ENCODE assay signal across 1 cellular context in the genomic region with DNA sequence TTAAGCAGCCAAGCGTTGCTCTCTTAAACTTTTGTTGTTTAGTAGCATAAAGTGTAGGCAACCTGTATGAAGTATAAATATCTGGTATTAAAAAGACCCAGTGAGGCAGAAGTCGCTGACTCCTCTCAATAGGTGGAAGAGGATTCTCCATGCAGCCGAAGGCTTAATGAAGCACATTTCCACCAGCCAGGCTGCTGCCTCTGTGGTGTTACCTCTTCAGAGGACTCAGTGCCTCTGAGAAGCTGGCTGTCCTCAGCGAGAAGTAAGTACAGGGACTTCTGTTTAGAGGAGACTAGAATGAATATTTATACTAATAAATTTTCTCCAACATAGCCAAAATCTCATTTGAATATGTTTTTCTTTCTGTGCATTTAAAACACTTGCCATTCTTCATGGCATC.
TF ChIP-seq lines count a peak whose summit lies in the region.

No MANE protein-coding gene starts in this region.

TF ChIP-seq in HepG2, 621 proteins besides CTCF, POLR2A, EP300 and RAD21:
- TF ChIP-seq, protein P1, sequence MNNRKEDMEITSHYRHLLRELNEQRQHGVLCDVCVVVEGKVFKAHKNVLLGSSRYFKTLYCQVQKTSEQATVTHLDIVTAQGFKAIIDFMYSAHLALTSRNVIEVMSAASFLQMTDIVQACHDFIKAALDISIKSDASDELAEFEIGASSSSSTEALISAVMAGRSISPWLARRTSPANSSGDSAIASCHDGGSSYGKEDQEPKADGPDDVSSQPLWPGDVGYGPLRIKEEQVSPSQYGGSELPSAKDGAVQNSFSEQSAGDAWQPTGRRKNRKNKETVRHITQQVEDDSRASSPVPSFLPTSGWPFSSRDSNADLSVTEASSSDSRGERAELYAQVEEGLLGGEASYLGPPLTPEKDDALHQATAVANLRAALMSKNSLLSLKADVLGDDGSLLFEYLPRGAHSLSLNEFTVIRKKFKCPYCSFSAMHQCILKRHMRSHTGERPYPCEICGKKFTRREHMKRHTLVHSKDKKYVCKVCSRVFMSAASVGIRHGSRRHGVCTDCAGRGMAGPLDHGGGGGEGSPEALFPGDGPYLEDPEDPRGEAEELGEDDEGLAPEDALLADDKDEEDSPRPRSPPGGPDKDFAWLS (CRISPR knock-in tag; IDR thresholded peaks at IDR 0.05; ENCODE audit: borderline replicate concordance): no peak
- TF ChIP-seq, protein P2, sequence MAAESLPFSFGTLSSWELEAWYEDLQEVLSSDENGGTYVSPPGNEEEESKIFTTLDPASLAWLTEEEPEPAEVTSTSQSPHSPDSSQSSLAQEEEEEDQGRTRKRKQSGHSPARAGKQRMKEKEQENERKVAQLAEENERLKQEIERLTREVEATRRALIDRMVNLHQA (CRISPR knock-in tag; IDR thresholded peaks at IDR 0.05): no peak
- TF ChIP-seq TARDBP (CRISPR knock-in tag; IDR thresholded peaks at IDR 0.05) (no peak), ZNF562 (CRISPR knock-in tag; IDR thresholded peaks at IDR 0.05; ENCODE audit: borderline replicate concordance) (no peak), ZSCAN12 (CRISPR knock-in tag; IDR thresholded peaks at IDR 0.05) (no peak), ZNF382 (CRISPR knock-in tag; IDR thresholded peaks at IDR 0.05; ENCODE audit: borderline replicate concordance) (no peak), ZNF788 (CRISPR knock-in tag; IDR thresholded peaks at IDR 0.05; ENCODE audit: borderline replicate concordance) (no peak), SNAPC2 (CRISPR knock-in tag; IDR thresholded peaks at IDR 0.05) (no peak), ATF1 (CRISPR knock-in tag; IDR thresholded peaks at IDR 0.05) (no peak), ZNF75D (CRISPR knock-in tag; IDR thresholded peaks at IDR 0.05; ENCODE audit: borderline replicate concordance) (no peak), ZNF225 (CRISPR knock-in tag; IDR thresholded peaks at IDR 0.05) (no peak)
- TF ChIP-seq, protein P3, sequence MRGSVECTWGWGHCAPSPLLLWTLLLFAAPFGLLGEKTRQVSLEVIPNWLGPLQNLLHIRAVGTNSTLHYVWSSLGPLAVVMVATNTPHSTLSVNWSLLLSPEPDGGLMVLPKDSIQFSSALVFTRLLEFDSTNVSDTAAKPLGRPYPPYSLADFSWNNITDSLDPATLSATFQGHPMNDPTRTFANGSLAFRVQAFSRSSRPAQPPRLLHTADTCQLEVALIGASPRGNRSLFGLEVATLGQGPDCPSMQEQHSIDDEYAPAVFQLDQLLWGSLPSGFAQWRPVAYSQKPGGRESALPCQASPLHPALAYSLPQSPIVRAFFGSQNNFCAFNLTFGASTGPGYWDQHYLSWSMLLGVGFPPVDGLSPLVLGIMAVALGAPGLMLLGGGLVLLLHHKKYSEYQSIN (CRISPR knock-in tag; IDR thresholded peaks at IDR 0.05; ENCODE audit: borderline replicate concordance): no peak
- TF ChIP-seq, protein P4, sequence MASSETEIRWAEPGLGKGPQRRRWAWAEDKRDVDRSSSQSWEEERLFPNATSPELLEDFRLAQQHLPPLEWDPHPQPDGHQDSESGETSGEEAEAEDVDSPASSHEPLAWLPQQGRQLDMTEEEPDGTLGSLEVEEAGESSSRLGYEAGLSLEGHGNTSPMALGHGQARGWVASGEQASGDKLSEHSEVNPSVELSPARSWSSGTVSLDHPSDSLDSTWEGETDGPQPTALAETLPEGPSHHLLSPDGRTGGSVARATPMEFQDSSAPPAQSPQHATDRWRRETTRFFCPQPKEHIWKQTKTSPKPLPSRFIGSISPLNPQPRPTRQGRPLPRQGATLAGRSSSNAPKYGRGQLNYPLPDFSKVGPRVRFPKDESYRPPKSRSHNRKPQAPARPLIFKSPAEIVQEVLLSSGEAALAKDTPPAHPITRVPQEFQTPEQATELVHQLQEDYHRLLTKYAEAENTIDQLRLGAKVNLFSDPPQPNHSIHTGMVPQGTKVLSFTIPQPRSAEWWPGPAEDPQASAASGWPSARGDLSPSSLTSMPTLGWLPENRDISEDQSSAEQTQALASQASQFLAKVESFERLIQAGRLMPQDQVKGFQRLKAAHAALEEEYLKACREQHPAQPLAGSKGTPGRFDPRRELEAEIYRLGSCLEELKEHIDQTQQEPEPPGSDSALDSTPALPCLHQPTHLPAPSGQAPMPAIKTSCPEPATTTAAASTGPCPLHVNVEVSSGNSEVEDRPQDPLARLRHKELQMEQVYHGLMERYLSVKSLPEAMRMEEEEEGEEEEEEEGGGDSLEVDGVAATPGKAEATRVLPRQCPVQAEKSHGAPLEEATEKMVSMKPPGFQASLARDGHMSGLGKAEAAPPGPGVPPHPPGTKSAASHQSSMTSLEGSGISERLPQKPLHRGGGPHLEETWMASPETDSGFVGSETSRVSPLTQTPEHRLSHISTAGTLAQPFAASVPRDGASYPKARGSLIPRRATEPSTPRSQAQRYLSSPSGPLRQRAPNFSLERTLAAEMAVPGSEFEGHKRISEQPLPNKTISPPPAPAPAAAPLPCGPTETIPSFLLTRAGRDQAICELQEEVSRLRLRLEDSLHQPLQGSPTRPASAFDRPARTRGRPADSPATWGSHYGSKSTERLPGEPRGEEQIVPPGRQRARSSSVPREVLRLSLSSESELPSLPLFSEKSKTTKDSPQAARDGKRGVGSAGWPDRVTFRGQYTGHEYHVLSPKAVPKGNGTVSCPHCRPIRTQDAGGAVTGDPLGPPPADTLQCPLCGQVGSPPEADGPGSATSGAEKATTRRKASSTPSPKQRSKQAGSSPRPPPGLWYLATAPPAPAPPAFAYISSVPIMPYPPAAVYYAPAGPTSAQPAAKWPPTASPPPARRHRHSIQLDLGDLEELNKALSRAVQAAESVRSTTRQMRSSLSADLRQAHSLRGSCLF (CRISPR knock-in tag; IDR thresholded peaks at IDR 0.05; ENCODE audit: borderline replicate concordance): no peak
- TF ChIP-seq, protein P5, sequence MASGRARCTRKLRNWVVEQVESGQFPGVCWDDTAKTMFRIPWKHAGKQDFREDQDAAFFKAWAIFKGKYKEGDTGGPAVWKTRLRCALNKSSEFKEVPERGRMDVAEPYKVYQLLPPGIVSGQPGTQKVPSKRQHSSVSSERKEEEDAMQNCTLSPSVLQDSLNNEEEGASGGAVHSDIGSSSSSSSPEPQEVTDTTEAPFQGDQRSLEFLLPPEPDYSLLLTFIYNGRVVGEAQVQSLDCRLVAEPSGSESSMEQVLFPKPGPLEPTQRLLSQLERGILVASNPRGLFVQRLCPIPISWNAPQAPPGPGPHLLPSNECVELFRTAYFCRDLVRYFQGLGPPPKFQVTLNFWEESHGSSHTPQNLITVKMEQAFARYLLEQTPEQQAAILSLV (CRISPR knock-in tag; IDR thresholded peaks at IDR 0.05; ENCODE audit: borderline replicate concordance): no peak
- TF ChIP-seq, protein P6, sequence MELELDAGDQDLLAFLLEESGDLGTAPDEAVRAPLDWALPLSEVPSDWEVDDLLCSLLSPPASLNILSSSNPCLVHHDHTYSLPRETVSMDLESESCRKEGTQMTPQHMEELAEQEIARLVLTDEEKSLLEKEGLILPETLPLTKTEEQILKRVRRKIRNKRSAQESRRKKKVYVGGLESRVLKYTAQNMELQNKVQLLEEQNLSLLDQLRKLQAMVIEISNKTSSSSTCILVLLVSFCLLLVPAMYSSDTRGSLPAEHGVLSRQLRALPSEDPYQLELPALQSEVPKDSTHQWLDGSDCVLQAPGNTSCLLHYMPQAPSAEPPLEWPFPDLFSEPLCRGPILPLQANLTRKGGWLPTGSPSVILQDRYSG (CRISPR knock-in tag; IDR thresholded peaks at IDR 0.05): no peak
- TF ChIP-seq, protein P7, sequence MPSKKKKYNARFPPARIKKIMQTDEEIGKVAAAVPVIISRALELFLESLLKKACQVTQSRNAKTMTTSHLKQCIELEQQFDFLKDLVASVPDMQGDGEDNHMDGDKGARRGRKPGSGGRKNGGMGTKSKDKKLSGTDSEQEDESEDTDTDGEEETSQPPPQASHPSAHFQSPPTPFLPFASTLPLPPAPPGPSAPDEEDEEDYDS (CRISPR knock-in tag; IDR thresholded peaks at IDR 0.05): no peak
- TF ChIP-seq, protein P8, sequence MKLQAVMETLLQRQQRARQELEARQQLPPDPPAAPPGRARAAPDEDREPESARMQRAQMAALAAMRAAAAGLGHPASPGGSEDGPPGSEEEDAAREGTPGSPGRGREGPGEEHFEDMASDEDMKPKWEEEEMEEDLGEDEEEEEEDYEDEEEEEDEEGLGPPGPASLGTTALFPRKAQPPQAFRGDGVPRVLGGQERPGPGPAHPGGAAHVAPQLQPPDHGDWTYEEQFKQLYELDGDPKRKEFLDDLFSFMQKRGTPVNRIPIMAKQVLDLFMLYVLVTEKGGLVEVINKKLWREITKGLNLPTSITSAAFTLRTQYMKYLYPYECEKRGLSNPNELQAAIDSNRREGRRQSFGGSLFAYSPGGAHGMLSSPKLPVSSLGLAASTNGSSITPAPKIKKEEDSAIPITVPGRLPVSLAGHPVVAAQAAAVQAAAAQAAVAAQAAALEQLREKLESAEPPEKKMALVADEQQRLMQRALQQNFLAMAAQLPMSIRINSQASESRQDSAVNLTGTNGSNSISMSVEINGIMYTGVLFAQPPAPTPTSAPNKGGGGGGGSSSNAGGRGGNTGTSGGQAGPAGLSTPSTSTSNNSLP (IDR thresholded peaks at IDR 0.05; ENCODE audit: low read depth, low read length): no peak
